Comparison of ENCODE assay signal across 20 cellular contexts in the genomic region with DNA sequence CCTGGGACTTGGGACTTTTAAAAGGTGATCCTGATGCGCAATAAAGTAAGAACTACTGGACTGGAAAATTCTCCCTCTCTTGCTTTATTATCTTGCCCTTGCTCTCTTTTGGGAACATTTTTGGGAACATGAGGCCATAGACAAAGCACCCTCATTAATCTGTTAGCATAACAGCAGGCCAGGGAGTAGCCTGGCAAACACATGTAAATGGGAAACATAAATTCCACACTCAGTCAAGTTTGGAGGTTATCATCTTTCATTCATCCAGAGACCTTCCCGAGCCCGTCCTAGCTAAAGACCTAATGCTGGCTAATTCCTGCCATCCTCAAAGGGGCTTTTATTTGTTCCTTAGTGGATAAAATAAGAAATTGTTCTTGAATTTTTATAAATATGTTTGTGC.
DNase-seq lines count a peak whose midpoint lies in the region; ATAC-seq, FAIRE-seq and TF ChIP-seq lines count a peak whose summit lies in the region.
"Had no signal": no experiment of that assay in that cellular context is flagged by ENCODE, and none has a peak within 500 bp of the region (broad histone marks: within the 10 kb centered on the region; RNA-seq: fewer than 3 reads in every experiment).

No MANE protein-coding gene starts in this region.

- H3K4me3 Mint-ChIP-seq in natural killer cell treated with Interleukin-12 subunit alpha and Interleukin-12 subunit beta and Interleukin-15 and Interleukin-18, amount 100 ng/mL, for 72 hours, result no peak overlapping the region
- no peak overlapping the region for H3K4me3 Mint-ChIP-seq in stimulated activated naive CD8-positive, alpha-beta T cell treated with anti-CD3 and anti-CD28 coated beads, Interleukin-15, amount 100 ng/mL, for 72 hours
- H3K4me3 Mint-ChIP-seq: B cell; CD4-positive, alpha-beta T cell had no signal

- H3K27me3 ChIP-seq in HAP-1 (ENCODE audit: low read depth) (no peaks in the 10 kb centered on the region), NT2/D1 (ENCODE audit: insufficient read depth, insufficient read length) (no peaks in the 10 kb centered on the region)

- no peaks in the 10 kb centered on the region for H3K9me3 Mint-ChIP-seq in natural killer cell treated with Interleukin-12 subunit alpha and Interleukin-12 subunit beta and Interleukin-15 and Interleukin-18, amount 100 ng/mL, for 72 hours
- H3K9me3 Mint-ChIP-seq in stimulated activated naive CD8-positive, alpha-beta T cell treated with anti-CD3 and anti-CD28 coated beads, Interleukin-15, amount 100 ng/mL, for 72 hours, result no peaks in the 10 kb centered on the region
- H3K9me3 Mint-ChIP-seq: CD4-positive, alpha-beta T cell had no signal

- no peak overlapping the region for H3K9ac ChIP-seq in NT2/D1 (ENCODE audit: insufficient read length, low read depth)

- TF ChIP-seq RAD21 in A549 (conservative IDR thresholded peaks at IDR 0.05 in 1 of 2, IDR thresholded peaks at IDR 0.05 in 1 of 2), result no peak

- ATAC-seq in A549, result no peak
- no peak for ATAC-seq in GM19324 (IDR thresholded peaks at IDR 0.05; ENCODE audit: low FRiP score, unreplicated experiment)
- no peak for ATAC-seq in natural killer cell treated with Interleukin-12 subunit alpha and Interleukin-12 subunit beta and Interleukin-15 and Interleukin-18, amount 100 ng/mL, for 72 hours
- ATAC-seq in stimulated activated naive CD8-positive, alpha-beta T cell treated with anti-CD3 and anti-CD28 coated beads, Interleukin-15, amount 100 ng/mL, for 72 hours, result no peak

- H3K4me3 ChIP-seq in A549 (no peak overlapping the region), HAP-1 (no peak overlapping the region), NT2/D1 (ENCODE audit: insufficient read length, low read depth) (no peak overlapping the region)

- 33% methylated on average over 3 of the region's 3 CpGs for WGBS in A549 (ENCODE audit: missing lambda C conversion rate)

- peak; percentile 91 for FAIRE-seq in A549 (lab: Jason Lieb, UNC)
- FAIRE-seq: GM12891, H54, HTR-8/SVneo had no signal

- H3K27me3 Mint-ChIP-seq in natural killer cell treated with Interleukin-12 subunit alpha and Interleukin-12 subunit beta and Interleukin-15 and Interleukin-18, amount 100 ng/mL, for 72 hours, result peaks cover 0 to 5% of the 10 kb centered on the region in 2 donors
- no peaks in the 10 kb centered on the region for H3K27me3 Mint-ChIP-seq in stimulated activated naive CD8-positive, alpha-beta T cell treated with anti-CD3 and anti-CD28 coated beads, Interleukin-15, amount 100 ng/mL, for 72 hours
- H3K27me3 Mint-ChIP-seq: B cell had no signal

- H3K9me3 ChIP-seq in A549, result no peaks in the 10 kb centered on the region
- no peaks in the 10 kb centered on the region for H3K9me3 ChIP-seq in HAP-1
- no peaks in the 10 kb centered on the region for H3K9me3 ChIP-seq in NT2/D1 (ENCODE audit: insufficient read depth, low read length)

- no peaks in the 10 kb centered on the region for H3K36me3 ChIP-seq in HAP-1 (replicated peaks)
- H3K36me3 ChIP-seq in NT2/D1 (ENCODE audit: insufficient read depth, insufficient read length, low read length), result no peaks in the 10 kb centered on the region

- H3K4me1 ChIP-seq in A549 (no peaks in the 10 kb centered on the region), HAP-1 (peaks cover 19% of the 10 kb centered on the region), NT2/D1 (ENCODE audit: insufficient read depth, insufficient read length) (no peaks in the 10 kb centered on the region)

- TF ChIP-seq POLR2A in A549 (IDR thresholded peaks at IDR 0.05; ENCODE audit: low read length), result no peak

- H3K27ac Mint-ChIP-seq in natural killer cell treated with Interleukin-12 subunit alpha and Interleukin-12 subunit beta and Interleukin-15 and Interleukin-18, amount 100 ng/mL, for 72 hours, result no peak overlapping the region
- no peak overlapping the region for H3K27ac Mint-ChIP-seq in stimulated activated naive CD8-positive, alpha-beta T cell treated with anti-CD3 and anti-CD28 coated beads, Interleukin-15, amount 100 ng/mL, for 72 hours
- H3K27ac Mint-ChIP-seq: B cell; CD4-positive, alpha-beta T cell had no signal

- in situ Hi-C loops in HAP-1 (cut with MboI; ENCODE audit: low sequenced_read_pairs), result no loop called here

- no peak for TF ChIP-seq EP300 in A549 (IDR thresholded peaks at IDR 0.05)

- H3K27ac ChIP-seq in A549, result no peak overlapping the region
- H3K27ac ChIP-seq: 22Rv1 had no signal

- no peak overlapping the region for H3K4me2 ChIP-seq in A549

- POLR2A ChIA-PET in A549 (lab: Yijun Ruan, JAX), result no interaction called here

- CTCF ChIA-PET in A549 (lab: Yijun Ruan, JAX), result no interaction called here

- no peak for TF ChIP-seq CTCF in A549 (IDR thresholded peaks at IDR 0.05)

- H3K4me1 Mint-ChIP-seq in natural killer cell treated with Interleukin-12 subunit alpha and Interleukin-12 subunit beta and Interleukin-15 and Interleukin-18, amount 100 ng/mL, for 72 hours (ENCODE audit: low read depth in 2 of 2), result no peaks in the 10 kb centered on the region
- H3K4me1 Mint-ChIP-seq in stimulated activated naive CD8-positive, alpha-beta T cell treated with anti-CD3 and anti-CD28 coated beads, Interleukin-15, amount 100 ng/mL, for 72 hours, result no peaks in the 10 kb centered on the region
- H3K4me1 Mint-ChIP-seq: B cell had no signal

- DNase-seq in A549 (ENCODE audit: low read depth in 1 of 2, low spot score in 1 of 2) (no peak), HAP-1 (ENCODE audit: low spot score in 2 of 2) (peak; percentile 65 to 95), NT2/D1 (ENCODE audit: low read depth, low spot score) (peak; percentile 28), iPS DF 4.7 (ENCODE audit: extremely low read depth, low spot score) (peak; percentile 16), epidermal melanocyte (ENCODE audit: insufficient read length, low spot score) (no peak)
- DNase-seq in natural killer cell treated with Interleukin-12 subunit alpha and Interleukin-12 subunit beta and Interleukin-15 and Interleukin-18, amount 100 ng/mL, for 72 hours (ENCODE audit: low spot score), result no peak
- no peak for DNase-seq in stimulated activated naive CD8-positive, alpha-beta T cell treated with anti-CD3 and anti-CD28 coated beads, Interleukin-15, amount 100 ng/mL, for 72 hours
- DNase-seq: ACHN; C1 segment of cervical spinal cord; Calu3; CD4-positive, alpha-beta T cell; DMS79; IMR-90; KG1 had no signal

- H3K36me3 Mint-ChIP-seq in natural killer cell treated with Interleukin-12 subunit alpha and Interleukin-12 subunit beta and Interleukin-15 and Interleukin-18, amount 100 ng/mL, for 72 hours, result no peaks in the 10 kb centered on the region

TF ChIP-seq in A549, 52 proteins besides CTCF, POLR2A, EP300 and RAD21:
- TF ChIP-seq KDM5A (IDR thresholded peaks at IDR 0.05) (no peak), GATA3 (IDR thresholded peaks at IDR 0.05; ENCODE audit: borderline replicate concordance) (no peak), ZNF302 (CRISPR knock-in tag; IDR thresholded peaks at IDR 0.05) (no peak), CBX8 (IDR thresholded peaks at IDR 0.05) (no peak), ESRRA (IDR thresholded peaks at IDR 0.05; ENCODE audit: borderline replicate concordance, low read length) (no peak), JUNB (IDR thresholded peaks at IDR 0.05) (no peak), ZSCAN20 (CRISPR knock-in tag; IDR thresholded peaks at IDR 0.05) (no peak), KDM1A (IDR thresholded peaks at IDR 0.05; ENCODE audit: low read depth) (no peak), TP53 (CRISPR knock-in tag; IDR thresholded peaks at IDR 0.05) (no peak), POLR2AphosphoS2 (conservative IDR thresholded peaks at IDR 0.05; ENCODE audit: low read length) (no peak), MAZ (IDR thresholded peaks at IDR 0.05; ENCODE audit: borderline replicate concordance, low read depth, low read length) (no peak), NR3C1 (IDR thresholded peaks at IDR 0.05) (no peak)

Comparison
In these comparisons a context has a peak if more than half of its experiments do, and no peak if none do; other contexts are left out.
1. DNase-seq: peak in HAP-1 (2 of 2), NT2/D1 (single experiment) and iPS DF 4.7 (single experiment); none in A549 (0 of 2), epidermal melanocyte (single experiment), natural killer cell treated with Interleukin-12 subunit alpha and Interleukin-12 subunit beta and Interleukin-15 and Interleukin-18, amount 100 ng/mL, for 72 hours (single experiment) and stimulated activated naive CD8-positive, alpha-beta T cell treated with anti-CD3 and anti-CD28 coated beads, Interleukin-15, amount 100 ng/mL, for 72 hours (0 of 2).